1 cellular context compared by ENCODE assay signal in genomic region chr14:104700224-104700623, GRCh38.
TF ChIP-seq lines count a peak whose summit lies in the region.

No MANE protein-coding gene starts in this region.

TF ChIP-seq in HCT116, 20 proteins besides CTCF, POLR2A, EP300 and RAD21 (continued from another document):
- TF ChIP-seq, protein P1, sequence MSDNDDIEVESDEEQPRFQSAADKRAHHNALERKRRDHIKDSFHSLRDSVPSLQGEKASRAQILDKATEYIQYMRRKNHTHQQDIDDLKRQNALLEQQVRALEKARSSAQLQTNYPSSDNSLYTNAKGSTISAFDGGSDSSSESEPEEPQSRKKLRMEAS (IDR thresholded peaks at IDR 0.05): no peak
- no peak for TF ChIP-seq ATF3 (IDR thresholded peaks at IDR 0.05)
- no peak for TF ChIP-seq FOSL1 (IDR thresholded peaks at IDR 0.05; ENCODE audit: low read depth)
- TF ChIP-seq EGR1 (IDR thresholded peaks at IDR 0.05; ENCODE audit: low read depth): no peak
- no peak for TF ChIP-seq TCF7L2 (IDR thresholded peaks at IDR 0.05; ENCODE audit: borderline replicate concordance, extremely low read depth, insufficient read depth, insufficient read length)
